In genomic region chr2:43225093-43225787, GRCh38 we compare ENCODE assay signal across 8 cellular contexts. TPM values are rescaled to one million over a fixed set of nuclear protein-coding genes. Genes with fewer than 3 reads are reported as not detected.
DNase-seq lines count a peak whose midpoint lies in the region; ATAC-seq, FAIRE-seq and TF ChIP-seq lines count a peak whose summit lies in the region.

No MANE protein-coding gene starts in this region.

- peak overlapping the region; percentile 38; the same call in 1 of the 2 replicates for H2AFZ ChIP-seq in GM12878 (ENCODE audit: control insufficient read depth, low read depth, low read length)

- SMC1A ChIA-PET in GM12878 (lab: Charles Lee; ENCODE audit: uncharacterized antibody, unreplicated experiment): interaction anchor here (1.1 to 11.4 kb wide), 7 partner anchors 9 to 259 kb away, joined by 3 to 147 read pairs (median 4); no protein-coding TSS in a partner anchor

- no peaks in the 10 kb centered on the region for H4K20me1 ChIP-seq in GM12878 (ENCODE audit: control insufficient read depth, insufficient read depth)

- TF ChIP-seq CTCF in HEK293 (tag by site-specific recombination; IDR thresholded peaks at IDR 0.05): peak; percentile 61
- no peak for TF ChIP-seq CTCF in GM12878 (IDR thresholded peaks at IDR 0.05 in 2 of 3, conservative IDR thresholded peaks at IDR 0.05 in 1 of 3; ENCODE audit: control insufficient read depth in 2 of 3, extremely low read depth in 1 of 3, insufficient read depth in 1 of 3, low read depth in 3 of 3, low read length in 3 of 3)

- intact Hi-C loops in GM12878 (cut with micrococcal nuclease; ENCODE audit: unreplicated experiment): loop anchor here (5.0 to 10.0 kb wide), 5 partner anchors 162 to 413 kb away; no protein-coding TSS in a partner anchor

- RAD21 ChIA-PET in GM12878 (lab: Charles Lee; ENCODE audit: unreplicated experiment): interaction anchor here (0.7 to 6.8 kb wide), 18 partner anchors 17 to 259 kb away, joined by 3 to 151 read pairs (median 5); no protein-coding TSS in a partner anchor

- no peak for TF ChIP-seq RAD21 in GM12878 (IDR thresholded peaks at IDR 0.05; ENCODE audit: insufficient read depth, low read depth, low read length)

- peaks cover 71% of the 10 kb centered on the region for H3K79me2 ChIP-seq in GM12878 (ENCODE audit: control insufficient read depth, insufficient read depth, low read length)

- H3K27ac ChIP-seq in HEK293 (ENCODE audit: extremely low read depth, low read depth, low read length) (peak overlapping the region; percentile 97), GM12878 (ENCODE audit: control insufficient read depth, insufficient read depth) (peak overlapping the region; percentile 97)

- DNase-seq in ACHN (peak; percentile 57), T-helper 22 cell (ENCODE audit: low read depth) (peak; percentile 26), GM12878 (ENCODE audit: low read depth, low spot score) (no peak), iris pigment epithelial cell (ENCODE audit: low read depth) (peak; percentile 78), NCI-H128 (lab: John Stamatoyannopoulos, UW; ENCODE audit: unreplicated experiment) (no peak)
- peak; percentile 49 for DNase-seq in stimulated activated CD4-positive, alpha-beta T cell treated with anti-CD3 and anti-CD28 coated beads, Interleukin-15, amount 100 ng/mL, for 48 hours (ENCODE audit: low read depth in 2 of 2)

- H3K9ac ChIP-seq in GM12878 (ENCODE audit: control insufficient read depth, insufficient read depth, low read length): peak overlapping the region; percentile 82

- BruUV-seq in GM12878 (replicated peaks; lab: Mats Ljungman, UMichigan): TSS peak; percentile 71

- peaks cover 12% of the 10 kb centered on the region for H3K4me1 ChIP-seq in HEK293 (ENCODE audit: control insufficient read depth, insufficient read depth, low read length)
- H3K4me1 ChIP-seq in GM12878 (ENCODE audit: control insufficient read depth, insufficient read depth, low read length): peaks cover 29% of the 10 kb centered on the region

- no peak for ATAC-seq in GM12878
- ATAC-seq in HG02970 (IDR thresholded peaks at IDR 0.05; ENCODE audit: low FRiP score, unreplicated experiment): no peak

- no peak for FAIRE-seq in GM12878 (lab: Jason Lieb, UNC)

- no peak for TF ChIP-seq POLR2A in GM12878 (IDR thresholded peaks at IDR 0.05; ENCODE audit: low read depth, low read length)

- WGBS in GM12878 (ENCODE audit: insufficient coverage, insufficient replicate concordance, low lambda C conversion rate, missing lambda C conversion rate): 2% methylated on average over 74 of the region's 74 CpGs

- in situ Hi-C loops in ACHN (cut with HindIII; ENCODE audit: low pct_ligation_motif_present, low pct_unique_long_range_greater_than_20kb, low sequenced_read_pairs): no loop called here
- in situ Hi-C loops in GM12878 (cut with MboI): no loop called here

- H3K27me3 ChIP-seq in GM12878 (replicated peaks in 1 of 2; ENCODE audit: control insufficient read depth in 2 of 2, insufficient read depth in 2 of 2, low read length in 1 of 2): no peaks in the 10 kb centered on the region

- no peak for TF ChIP-seq EP300 in GM12878 (IDR thresholded peaks at IDR 0.05; ENCODE audit: borderline replicate concordance in 1 of 2, control insufficient read depth in 1 of 2, low read depth in 2 of 2, low read length in 2 of 2)

- peak overlapping the region; percentile 99 for H3K4me2 ChIP-seq in GM12878 (ENCODE audit: control insufficient read depth, insufficient read depth)

- H3K4me3 ChIP-seq in HEK293 (ENCODE audit: low read depth, low read length): peak overlapping the region; percentile 85
- H3K4me3 ChIP-seq in GM12878: peak overlapping the region; percentile 81

- H3K36me3 ChIP-seq in HEK293 (ENCODE audit: control insufficient read depth in 2 of 2, insufficient read depth in 1 of 2, low read length in 2 of 2) (peaks cover 3 to 38% of the 10 kb centered on the region in 2 experiments; a peak in 2 of 3 replicates), GM12878 (ENCODE audit: control insufficient read depth in 2 of 2, insufficient read depth in 2 of 2, low read length in 1 of 2) (no peaks in the 10 kb centered on the region; a peak in 3 of 4 replicates)

- POLR2A ChIA-PET in HEK293 (lab: Yijun Ruan, JAX) (no interaction called here), GM12878 (lab: Charles Lee) (interaction anchor here (0.6 to 2.9 kb wide), 5 partner anchors 10 to 428 kb away, joined by 3 to 17 read pairs (median 3); no protein-coding TSS in a partner anchor)

- no peaks in the 10 kb centered on the region for H3K9me3 ChIP-seq in HEK293 (ENCODE audit: control insufficient read depth, insufficient read depth, low read depth, low read length)
- no peaks in the 10 kb centered on the region for H3K9me3 ChIP-seq in GM12878 (replicated peaks; ENCODE audit: control insufficient read depth, insufficient read depth, low read length)

- CTCF ChIA-PET in HEK293 (lab: Yijun Ruan, JAX) (interaction anchor here (1.1 to 1.7 kb wide), 2 partner anchors 98 to 201 kb away, joined by 5 to 8 read pairs; no protein-coding TSS in a partner anchor), GM12878 (lab: Yijun Ruan, JAX) (interaction anchor here (0.9 to 6.3 kb wide), 10 partner anchors 32 to 259 kb away, joined by 3 to 69 read pairs (median 4); no protein-coding TSS in a partner anchor)

TF ChIP-seq in HEK293, 187 proteins besides CTCF, POLR2A, EP300 and RAD21 (continues in another document):
- TF ChIP-seq ZSCAN30 (tag by site-specific recombination; IDR thresholded peaks at IDR 0.05): 0 out of 2 replicates have a peak, but pooled peaks have one; percentile 32
- TF ChIP-seq ZNF645 (tag by site-specific recombination; IDR thresholded peaks at IDR 0.05): no peak
- TF ChIP-seq ZBTB1 (tag by site-specific recombination; IDR thresholded peaks at IDR 0.05): no peak
- no peak for TF ChIP-seq YY2 (tag by site-specific recombination; IDR thresholded peaks at IDR 0.05)
- TF ChIP-seq ZBTB7A (tag by site-specific recombination; IDR thresholded peaks at IDR 0.05; ENCODE audit: low read depth): no peak
- no peak for TF ChIP-seq ZNF629 (tag by site-specific recombination; IDR thresholded peaks at IDR 0.05)
- no peak for TF ChIP-seq ZBTB20 (tag by site-specific recombination; IDR thresholded peaks at IDR 0.05)
- TF ChIP-seq ZNF302 (tag by site-specific recombination; IDR thresholded peaks at IDR 0.05; ENCODE audit: low read depth): no peak

TF ChIP-seq in GM12878, 131 proteins besides CTCF, POLR2A, EP300 and RAD21 (continues in another document):
- TF ChIP-seq POLR2AphosphoS2 (IDR thresholded peaks at IDR 0.05; ENCODE audit: low read depth, low read length) (0 out of 2 replicates have a peak, but pooled peaks have one; percentile 0), PBX3 (IDR thresholded peaks at IDR 0.05; ENCODE audit: insufficient replicate concordance, low read depth, low read length) (no peak), MYC (IDR thresholded peaks at IDR 0.05; ENCODE audit: insufficient read depth, insufficient read length, insufficient replicate concordance, low read length, severe bottlenecking) (peak; percentile 65), HDGF (IDR thresholded peaks at IDR 0.05) (no peak), CBX5 (IDR thresholded peaks at IDR 0.05; ENCODE audit: low read depth) (no peak), CHD4 (IDR thresholded peaks at IDR 0.05) (no peak), ASH2L (IDR thresholded peaks at IDR 0.05; ENCODE audit: borderline replicate concordance, low read depth) (no peak), SKIL (IDR thresholded peaks at IDR 0.05; ENCODE audit: low read depth, poor library complexity, severe bottlenecking) (no peak), HDAC2 (IDR thresholded peaks at IDR 0.05) (no peak)

RNA-seq across cellular contexts. Expression of gene ZFP36L2, which starts 1.2 kb away (rescaled TPM):
- 8.2 and 9.1 TPM in 2 replicates for total RNA-seq in GM12878 (2013; cell fraction: nucleolus; rRNA removed)
- total RNA-seq in GM12878 (2014; rRNA removed) (3.9 and 4.9 TPM in 2 replicates), GM12878 (2014; rRNA removed; fragmentation: Illumina TruSeq; extraction: Trizol) (4.0 and 4.3 TPM in 2 replicates), GM12878 (2021) (58.0 and 64.9 TPM in 2 replicates)
- polyA plus RNA-seq in GM12878 (2011; ENCODE audit: low read depth): 14.3 TPM
- polyA plus RNA-seq in GM12878 (2011; rRNA removed) (12.8 and 16.0 TPM in 2 replicates), GM12878 (2014; fragmentation: Illumina TruSeq; extraction: Trizol) (17.4 and 22.0 TPM in 2 replicates), GM12878 (2014; fragmentation: Nextera tagmentation; extraction: Ambion mirVana) (10 to 100 TPM; 25.5 to 43.3 TPM), GM12878 (2014; rRNA removed) (21.7 and 28.8 TPM in 2 replicates), GM12878 (2016; fragmentation: Nextera tagmentation; extraction: Ambion mirVana) (10 to 100 TPM in 1 of 2 experiments, 1 to 10 TPM in 1; 8.8 to 54.6 TPM)
- polyA plus RNA-seq in GM12878 (2011; cell fraction: cytosol; rRNA removed): 7.2 TPM in 2 replicates
- polyA plus RNA-seq in GM12878 (2011; cell fraction: nucleus; rRNA removed): 16.1 and 27.5 TPM in 2 replicates
- 30.3 and 31.6 TPM in 2 replicates for polyA plus RNA-seq in GM12878 (2012)
- 4.1 and 5.2 TPM in 2 replicates for polyA minus RNA-seq in GM12878 (2011; rRNA and poly(A)+ RNA removed)
- 21.9 and 27.0 TPM in 2 replicates for polyA minus RNA-seq in GM12878 (2011; cell fraction: cytosol; rRNA and poly(A)+ RNA removed)
- 9.4 and 21.8 TPM in 2 replicates for polyA minus RNA-seq in GM12878 (2011; cell fraction: nucleus; rRNA and poly(A)+ RNA removed)

Comparison
In these comparisons a context has a peak if more than half of its experiments do, and no peak if none do; other contexts are left out.
1. DNase-seq: peak in ACHN (single experiment), T-helper 22 cell (single experiment), iris pigment epithelial cell (single experiment) and stimulated activated CD4-positive, alpha-beta T cell treated with anti-CD3 and anti-CD28 coated beads, Interleukin-15, amount 100 ng/mL, for 48 hours (2 of 2); none in GM12878 (single experiment) and NCI-H128 (single experiment).